In genomic region chr17:65236321-65236720, GRCh38 we compare ENCODE assay signal across 36 cellular contexts.
"Had no signal": no experiment of that assay in that cellular context is flagged by ENCODE, and none has a peak within 500 bp of the region (broad histone marks: within the 10 kb centered on the region; RNA-seq: fewer than 3 reads in every experiment).

No MANE protein-coding gene starts in this region.

- DNase-seq: Karpas-422, Kasumi-1, MG63, MM.1S, MV-4-11, NCI-H1048, NCI-H1092, NCI-H1092 treated with DMSO at 0.1 percent for 48 hours, NCI-H1105, NCI-H1105 treated with DMSO at 0.1 percent for 48 hours, NCI-H1417, NCI-H1417 treated with DMSO at 0.1 percent for 48 hours, NCI-H1436, NCI-H1436 treated with DMSO at 0.1 percent for 48 hours, NCI-H146, NCI-H1694, NCI-H1694 treated with DMSO at 0.1 percent for 48 hours, NCI-H187, NCI-H187 treated with DMSO at 0.1 percent for 48 hours, NCI-H1930, NCI-H2029, NCI-H2029 treated with DMSO at 0.1 percent for 48 hours, NCI-H2081, NCI-H2081 treated with DMSO at 0.1 percent for 48 hours, NCI-H2107, NCI-H2171, NCI-H2171 treated with DMSO at 0.1 percent for 48 hours, NCI-H2227 treated with DMSO at 0.1 percent for 48 hours, NCI-H226, NCI-H345, NCI-H446, NCI-H446 treated with DMSO at 0.1 percent for 48 hours, NCI-H510A, NCI-H510A treated with DMSO at 0.1 percent for 48 hours, NCI-H524, NCI-H524 treated with DMSO at 0.1 percent for 48 hours had no signal

- H3K36me3 ChIP-seq: MG63 had no signal

- H3K27me3 ChIP-seq: MG63 had no signal

- H3K4me3 ChIP-seq: MG63 had no signal
